ENCODE assay signal across 21 cellular contexts in the genomic region with DNA sequence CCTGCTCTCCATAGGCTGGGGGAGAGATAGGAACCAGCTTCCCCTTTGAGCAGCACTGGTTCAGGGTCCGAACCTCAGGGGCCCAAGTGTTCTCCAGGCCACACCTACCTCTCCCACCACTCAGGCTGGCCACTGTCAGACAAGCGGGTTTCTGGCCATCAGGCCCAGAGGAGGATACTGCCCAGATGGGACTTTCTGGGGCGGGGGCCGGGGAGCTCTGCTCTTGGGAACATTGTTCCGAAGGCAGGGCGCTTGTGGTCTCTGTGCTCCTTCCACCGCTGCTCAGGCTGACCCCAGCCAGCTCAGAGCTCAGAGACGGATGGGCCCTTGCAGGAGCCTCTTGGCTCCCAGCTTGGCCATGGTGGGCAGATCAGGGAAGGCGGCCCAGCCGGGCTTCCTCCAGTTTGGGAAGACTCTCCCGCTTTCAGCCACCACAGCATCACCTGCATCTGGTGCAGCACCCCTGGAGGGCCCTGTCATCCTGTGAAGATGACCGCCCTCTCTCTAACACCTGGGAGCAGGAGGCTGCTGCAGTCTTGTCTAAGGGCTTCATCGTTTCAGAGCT.
"Had no signal": no experiment of that assay in that cellular context is flagged by ENCODE, and none has a peak within 500 bp of the region (broad histone marks: within the 10 kb centered on the region; RNA-seq: fewer than 3 reads in every experiment).

No MANE protein-coding gene starts in this region.

- ATAC-seq: activated naive CD4-positive, alpha-beta T cell treated with anti-CD3 and anti-CD28 coated beads, Interleukin-2, amount 50 U/mL, for 72 hours; activated T-cell treated with anti-CD3 and anti-CD28 coated beads, Interleukin-2, amount 50 U/mL, for 72 hours had no signal

- H3K27me3 ChIP-seq: brain microvascular endothelial cell, dorsolateral prefrontal cortex had no signal

- H3K4me1 Mint-ChIP-seq: central memory CD8-positive, alpha-beta T cell; endodermal cell had no signal

- DNase-seq: activated CD4-positive, alpha-beta memory T cell treated with anti-CD3 and anti-CD28 coated beads, Interleukin-2, amount 10 ng/mL, durations not matched to agents 7 days and 5 days; activated CD4-positive, alpha-beta T cell treated with anti-CD3 and anti-CD28 coated beads for 1 hour; activated CD4-positive, alpha-beta T cell treated with anti-CD3 and anti-CD28 coated beads for 4 hours; activated CD4-positive, alpha-beta T cell treated with anti-CD3 and anti-CD28 coated beads, Interleukin-2, amount 10 ng/mL, durations not matched to agents 7 days and 5 days; activated CD4-positive, alpha-beta T cell treated with anti-CD3 and anti-CD28 coated beads, Interleukin-2, amount 50 U/mL, for 4 hours; activated CD8-positive, alpha-beta memory T cell treated with anti-CD3 and anti-CD28 coated beads, Interleukin-2, amount 50 U/mL, for 48 hours; activated naive CD4-positive, alpha-beta T cell treated with anti-CD3 and anti-CD28 coated beads, Interleukin-2, amount 10 ng/mL, durations not matched to agents 7 days and 5 days; activated naive CD8-positive, alpha-beta T cell treated with anti-CD3 and anti-CD28 coated beads, Interleukin-2, amount 10 ng/mL, durations not matched to agents 7 days and 5 days; activated T-cell treated with anti-CD3 and anti-CD28 coated beads for 4 hours; activated T-cell treated with anti-CD3 and anti-CD28 coated beads, Interleukin-2, amount 50 U/mL, for 24 hours; activated T-cell treated with anti-CD3 and anti-CD28 coated beads, Interleukin-2, amount 50 U/mL, for 72 hours; brain microvascular endothelial cell; dorsolateral prefrontal cortex; effector memory CD4-positive, alpha-beta T cell; endodermal cell; foreskin fibroblast; T-helper 2 cell had no signal

- H3K4me3 Mint-ChIP-seq: activated CD4-positive, alpha-beta memory T cell treated with anti-CD3 and anti-CD28 coated beads, Interleukin-2, amount 10 ng/mL, durations not matched to agents 7 days and 5 days; activated CD4-positive, alpha-beta T cell treated with anti-CD3 and anti-CD28 coated beads, Interleukin-2, amount 10 ng/mL, durations not matched to agents 7 days and 5 days; activated naive CD4-positive, alpha-beta T cell treated with anti-CD3 and anti-CD28 coated beads, Interleukin-2, amount 10 ng/mL, durations not matched to agents 7 days and 5 days; activated naive CD8-positive, alpha-beta T cell treated with anti-CD3 and anti-CD28 coated beads, Interleukin-2, amount 10 ng/mL, durations not matched to agents 7 days and 5 days; activated T-cell treated with anti-CD3 and anti-CD28 coated beads, Interleukin-2, amount 50 U/mL, for 24 hours; activated T-cell treated with anti-CD3 and anti-CD28 coated beads, Interleukin-2, amount 50 U/mL, for 72 hours; central memory CD8-positive, alpha-beta T cell; dendritic cell treated with granulocyte-macrophage colony-stimulating factor and Interleukin-4, amounts not matched to agents 40 ng/mL and 50 ng/mL, for 4 days; endodermal cell had no signal

- H3K4me3 ChIP-seq: coronary artery, dorsolateral prefrontal cortex had no signal

- H3K27ac Mint-ChIP-seq: activated CD4-positive, alpha-beta memory T cell treated with anti-CD3 and anti-CD28 coated beads, Interleukin-2, amount 10 ng/mL, durations not matched to agents 7 days and 5 days; activated CD4-positive, alpha-beta T cell treated with anti-CD3 and anti-CD28 coated beads, Interleukin-2, amount 10 ng/mL, durations not matched to agents 7 days and 5 days; activated naive CD4-positive, alpha-beta T cell treated with anti-CD3 and anti-CD28 coated beads, Interleukin-2, amount 10 ng/mL, durations not matched to agents 7 days and 5 days; activated naive CD4-positive, alpha-beta T cell treated with anti-CD3 and anti-CD28 coated beads, Interleukin-2, amount 50 U/mL, for 72 hours; activated naive CD8-positive, alpha-beta T cell treated with anti-CD3 and anti-CD28 coated beads, Interleukin-2, amount 10 ng/mL, durations not matched to agents 7 days and 5 days; activated T-cell treated with anti-CD3 and anti-CD28 coated beads, Interleukin-2, amount 50 U/mL, for 24 hours; activated T-cell treated with anti-CD3 and anti-CD28 coated beads, Interleukin-2, amount 50 U/mL, for 72 hours; dendritic cell treated with granulocyte-macrophage colony-stimulating factor and Interleukin-4, amounts not matched to agents 40 ng/mL and 50 ng/mL, for 4 days; endodermal cell had no signal

- H3K9me3 Mint-ChIP-seq: activated CD4-positive, alpha-beta memory T cell treated with anti-CD3 and anti-CD28 coated beads, Interleukin-2, amount 10 ng/mL, durations not matched to agents 7 days and 5 days; activated CD4-positive, alpha-beta T cell treated with anti-CD3 and anti-CD28 coated beads, Interleukin-2, amount 10 ng/mL, durations not matched to agents 7 days and 5 days; activated naive CD4-positive, alpha-beta T cell treated with anti-CD3 and anti-CD28 coated beads, Interleukin-2, amount 10 ng/mL, durations not matched to agents 7 days and 5 days; activated naive CD4-positive, alpha-beta T cell treated with anti-CD3 and anti-CD28 coated beads, Interleukin-2, amount 50 U/mL, for 72 hours; activated naive CD8-positive, alpha-beta T cell treated with anti-CD3 and anti-CD28 coated beads, Interleukin-2, amount 10 ng/mL, durations not matched to agents 7 days and 5 days; activated T-cell treated with anti-CD3 and anti-CD28 coated beads, Interleukin-2, amount 50 U/mL, for 24 hours; activated T-cell treated with anti-CD3 and anti-CD28 coated beads, Interleukin-2, amount 50 U/mL, for 72 hours; central memory CD8-positive, alpha-beta T cell; dendritic cell treated with granulocyte-macrophage colony-stimulating factor and Interleukin-4, amounts not matched to agents 40 ng/mL and 50 ng/mL, for 4 days; endodermal cell had no signal

- H3K36me3 ChIP-seq: brain microvascular endothelial cell had no signal

- H3K36me3 Mint-ChIP-seq: activated naive CD4-positive, alpha-beta T cell treated with anti-CD3 and anti-CD28 coated beads, Interleukin-2, amount 10 ng/mL, durations not matched to agents 7 days and 5 days; activated naive CD4-positive, alpha-beta T cell treated with anti-CD3 and anti-CD28 coated beads, Interleukin-2, amount 50 U/mL, for 72 hours; activated naive CD8-positive, alpha-beta T cell treated with anti-CD3 and anti-CD28 coated beads, Interleukin-2, amount 10 ng/mL, durations not matched to agents 7 days and 5 days had no signal

- H3K27ac ChIP-seq: brain microvascular endothelial cell, coronary artery, dorsolateral prefrontal cortex had no signal

- H3K27me3 Mint-ChIP-seq: central memory CD8-positive, alpha-beta T cell had no signal
